Comparison of ENCODE assay signal across 11 cellular contexts in the genomic region with DNA sequence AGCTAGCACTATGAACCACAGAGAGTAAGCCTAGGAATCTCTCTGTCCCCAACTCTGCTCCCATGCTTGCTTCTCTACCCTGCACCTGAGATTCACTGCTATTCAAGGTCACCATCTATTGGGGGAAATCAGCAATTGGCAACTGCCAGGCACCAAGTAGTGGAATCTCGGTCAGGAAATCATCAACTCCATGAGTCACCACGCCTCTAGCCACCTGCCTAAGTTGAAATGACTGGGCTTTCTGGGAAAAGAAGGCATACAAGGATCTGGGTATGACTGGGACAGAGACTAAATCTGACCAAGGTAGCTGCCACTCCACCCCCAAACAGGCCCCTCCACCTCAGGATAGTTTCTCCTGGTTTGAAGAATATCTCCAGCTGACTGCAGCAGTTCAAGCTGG.
DNase-seq lines count a peak whose midpoint lies in the region; ATAC-seq and TF ChIP-seq lines count a peak whose summit lies in the region.
"Had no signal": no experiment of that assay in that cellular context is flagged by ENCODE, and none has a peak within 500 bp of the region (broad histone marks: within the 10 kb centered on the region; RNA-seq: fewer than 3 reads in every experiment).

No MANE protein-coding gene starts in this region.

- ATAC-seq in GM21528 (IDR thresholded peaks at IDR 0.05; ENCODE audit: low FRiP score, unreplicated experiment), result peak; percentile 48

- H3K4me1 Mint-ChIP-seq in Calu3 (ENCODE audit: low read depth, unreplicated experiment), result peaks cover 43% of the 10 kb centered on the region
- H3K4me1 Mint-ChIP-seq in progenitor cell of endocrine pancreas (ENCODE audit: low read depth), result peaks cover 12% of the 10 kb centered on the region

- H3K9ac ChIP-seq in fibroblast of lung (ENCODE audit: insufficient read depth, low read length), result no peak overlapping the region

- H3K27me3 ChIP-seq in fibroblast of lung (ENCODE audit: control insufficient read depth, insufficient read depth, low read length), result no peaks in the 10 kb centered on the region
- H3K27me3 ChIP-seq: neutrophil had no signal

- no peak overlapping the region for H2AFZ ChIP-seq in fibroblast of lung (ENCODE audit: low read length)

- no peak overlapping the region for H3K27ac ChIP-seq in fibroblast of lung (ENCODE audit: insufficient read depth, low read length)
- H3K27ac ChIP-seq: neutrophil had no signal

- H4K20me1 ChIP-seq in fibroblast of lung (ENCODE audit: control insufficient read depth, extremely low read depth, insufficient read depth, low read length), result no peaks in the 10 kb centered on the region

- H3K4me3 Mint-ChIP-seq in Calu3 (ENCODE audit: low read depth, unreplicated experiment), result no peak overlapping the region
- no peak overlapping the region for H3K4me3 Mint-ChIP-seq in progenitor cell of endocrine pancreas (ENCODE audit: low read depth)

- H3K27ac Mint-ChIP-seq in Calu3 (ENCODE audit: unreplicated experiment) (peak overlapping the region; percentile 95), progenitor cell of endocrine pancreas (no peak overlapping the region)

- intact Hi-C loops in Calu3 (cut with micrococcal nuclease; ENCODE audit: unreplicated experiment), result loop anchor here (5.0 to 10.0 kb wide), 5 partner anchors 308 to 732 kb away; partner anchors contain the start of gene CBLB
- intact Hi-C loops in posterior vena cava (cut with DNase I), result no loop called here

- H3K9me3 Mint-ChIP-seq in Calu3 (ENCODE audit: low read depth, unreplicated experiment) (no peaks in the 10 kb centered on the region), progenitor cell of endocrine pancreas (ENCODE audit: low read depth) (no peaks in the 10 kb centered on the region)

- H3K36me3 ChIP-seq in fibroblast of lung (ENCODE audit: control insufficient read depth, insufficient read depth, low read length), result no peaks in the 10 kb centered on the region
- H3K36me3 ChIP-seq: neutrophil had no signal

- TF ChIP-seq CTCF in Calu3 (IDR thresholded peaks at IDR 0.05; ENCODE audit: unreplicated experiment), result no peak
- no peak for TF ChIP-seq CTCF in fibroblast of lung (conservative IDR thresholded peaks at IDR 0.05 in 1 of 2, IDR thresholded peaks at IDR 0.05 in 1 of 2; ENCODE audit: low read depth in 1 of 2, low read length in 2 of 2)
- TF ChIP-seq CTCF in progenitor cell of endocrine pancreas (IDR thresholded peaks at IDR 0.05; ENCODE audit: unreplicated experiment), result no peak

- no peaks in the 10 kb centered on the region for H3K79me2 ChIP-seq in fibroblast of lung (ENCODE audit: control insufficient read depth, insufficient read depth, low read length)

- H3K27me3 Mint-ChIP-seq in Calu3 (ENCODE audit: unreplicated experiment) (no peaks in the 10 kb centered on the region), progenitor cell of endocrine pancreas (no peaks in the 10 kb centered on the region)

- no peak overlapping the region for H3K4me2 ChIP-seq in fibroblast of lung (ENCODE audit: extremely low read depth, insufficient read depth, low read length)

- DNase-seq in Calu3 (peak; percentile 65), LHCN-M2 (ENCODE audit: low read depth) (peak; percentile 48), fibroblast of lung (ENCODE audit: low read depth in 2 of 2) (peak; percentile 47 to 73), progenitor cell of endocrine pancreas (ENCODE audit: low spot score, unreplicated experiment) (no peak), posterior vena cava (ENCODE audit: low spot score) (no peak), hippocampal formation (lab: John Stamatoyannopoulos, UW) (no peak), DMS 273 (lab: John Stamatoyannopoulos, UW; ENCODE audit: unreplicated experiment) (no peak)
- DNase-seq: central memory CD4-positive, alpha-beta T cell; NCI-H187 treated with DMSO at 0.1 percent for 48 hours had no signal

- H3K4me3 ChIP-seq in fibroblast of lung (replicated peaks in 1 of 4; ENCODE audit: control extremely low read depth in 1 of 4, insufficient read depth in 1 of 4, low read depth in 3 of 4, low read length in 4 of 4), result no peak overlapping the region

- no peaks in the 10 kb centered on the region for H3K9me3 ChIP-seq in fibroblast of lung (ENCODE audit: control insufficient read depth, insufficient read depth, low read depth, low read length)
- H3K9me3 ChIP-seq: neutrophil had no signal

- H3K36me3 Mint-ChIP-seq in Calu3 (ENCODE audit: insufficient read depth, unreplicated experiment) (peaks cover 4% of the 10 kb centered on the region), progenitor cell of endocrine pancreas (ENCODE audit: insufficient read depth) (no peaks in the 10 kb centered on the region)

- CTCF ChIA-PET in Calu3 (lab: Charles Lee), result interaction anchor here (0.6 to 1.0 kb wide), 2 partner anchors 318 to 732 kb away, joined by 3 to 10 read pairs; no protein-coding TSS in a partner anchor

- H3K4me1 ChIP-seq in fibroblast of lung (ENCODE audit: control insufficient read depth, extremely low read depth, insufficient read depth, low read length), result no peaks in the 10 kb centered on the region

- BruUV-seq in Calu3 (replicated peaks; lab: Mats Ljungman, UMichigan), result no TSS peak

Comparison
In these comparisons a context has a peak if more than half of its experiments do, and no peak if none do; other contexts are left out.
1. DNase-seq: peak in Calu3 (single experiment), LHCN-M2 (single experiment) and fibroblast of lung (2 of 2); none in progenitor cell of endocrine pancreas (single experiment), posterior vena cava (single experiment), hippocampal formation (0 of 2) and DMS 273 (single experiment).